Comparison of ENCODE assay signal across 15 cellular contexts in the genomic region with DNA sequence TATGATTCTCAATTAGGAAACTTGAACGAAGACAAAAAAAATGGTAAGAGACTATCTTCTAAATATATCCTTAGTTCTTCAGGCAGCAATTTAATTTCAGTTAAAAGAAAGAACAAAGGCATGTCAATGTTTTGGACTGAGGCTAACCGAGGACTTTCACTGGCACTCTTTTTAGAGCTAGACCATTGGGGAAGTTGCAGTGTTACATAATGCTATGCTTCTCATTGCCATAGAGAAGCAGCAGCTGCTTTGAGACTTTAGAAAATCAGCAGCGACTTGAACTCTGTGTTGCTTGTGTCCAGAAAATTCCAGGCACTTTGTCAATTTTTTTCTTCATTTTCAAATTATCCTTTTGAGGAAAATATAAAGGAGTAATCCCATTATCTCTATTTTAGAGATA.
"Had no signal": no experiment of that assay in that cellular context is flagged by ENCODE, and none has a peak within 500 bp of the region (broad histone marks: within the 10 kb centered on the region; RNA-seq: fewer than 3 reads in every experiment).

No MANE protein-coding gene starts in this region.

- DNase-seq: activated CD4-positive, alpha-beta T cell treated with anti-CD3 and anti-CD28 coated beads for 1 hour; activated CD4-positive, alpha-beta T cell treated with anti-CD3 and anti-CD28 coated beads, Interleukin-2, amount 50 U/mL, for 1 hour; activated CD8-positive, alpha-beta T cell treated with anti-CD3 and anti-CD28 coated beads, Interleukin-2, amount 10 ng/mL, durations not matched to agents 7 days and 5 days; activated gamma-delta T cell; aorta; effector memory CD4-positive, alpha-beta T cell; foreskin melanocyte; left ventricle myocardium inferior; stimulated activated CD4-positive, alpha-beta T cell treated with anti-CD3 and anti-CD28 coated beads, Interleukin-4, amount 100 ng/mL, for 24 hours; stimulated activated naive CD4-positive, alpha-beta T cell treated with Interleukin-2 at 50 U/mL for 16 hours; thyroid gland had no signal

- H3K27ac Mint-ChIP-seq: activated CD8-positive, alpha-beta T cell treated with anti-CD3 and anti-CD28 coated beads, Interleukin-2, amount 10 ng/mL, durations not matched to agents 7 days and 5 days; activated naive CD4-positive, alpha-beta T cell treated with anti-CD3 and anti-CD28 coated beads, Interleukin-2, amount 50 U/mL, for 24 hours; activated T-helper 1 cell treated with anti-CD3 and anti-CD28 coated beads, Interleukin-12 subunit alpha, Interleukin-12 subunit beta, Interleukin-2, Interleukin-4 antibody, amounts not matched to agents 30 ng/mL and 10 ng/mL and 1 ng/mL, durations not matched to agents 14 hours and 24 hours and 36 hours; brain; T-helper 2 cell treated with Interferon-gamma antibody and Interleukin-4, amounts not matched to agents 5 μg/mL and 100 μg/mL, for 36 hours had no signal

- H3K4me3 Mint-ChIP-seq: activated CD8-positive, alpha-beta T cell treated with anti-CD3 and anti-CD28 coated beads, Interleukin-2, amount 10 ng/mL, durations not matched to agents 7 days and 5 days; activated naive CD4-positive, alpha-beta T cell treated with anti-CD3 and anti-CD28 coated beads, Interleukin-2, amount 50 U/mL, for 24 hours; activated T-helper 1 cell treated with anti-CD3 and anti-CD28 coated beads, Interleukin-12 subunit alpha, Interleukin-12 subunit beta, Interleukin-2, Interleukin-4 antibody, amounts not matched to agents 30 ng/mL and 10 ng/mL and 1 ng/mL, durations not matched to agents 14 hours and 24 hours and 36 hours; brain; T-helper 2 cell treated with Interferon-gamma antibody and Interleukin-4, amounts not matched to agents 5 μg/mL and 100 μg/mL, for 36 hours had no signal

- H3K36me3 Mint-ChIP-seq: activated naive CD4-positive, alpha-beta T cell treated with anti-CD3 and anti-CD28 coated beads, Interleukin-2, amount 50 U/mL, for 24 hours had no signal

- H3K27me3 Mint-ChIP-seq: activated naive CD4-positive, alpha-beta T cell treated with anti-CD3 and anti-CD28 coated beads, Interleukin-2, amount 50 U/mL, for 24 hours; brain had no signal

- H3K9me3 Mint-ChIP-seq: activated naive CD4-positive, alpha-beta T cell treated with anti-CD3 and anti-CD28 coated beads, Interleukin-2, amount 50 U/mL, for 24 hours; activated T-helper 1 cell treated with anti-CD3 and anti-CD28 coated beads, Interleukin-12 subunit alpha, Interleukin-12 subunit beta, Interleukin-2, Interleukin-4 antibody, amounts not matched to agents 30 ng/mL and 10 ng/mL and 1 ng/mL, durations not matched to agents 14 hours and 24 hours and 36 hours had no signal

- H3K4me1 Mint-ChIP-seq: activated naive CD4-positive, alpha-beta T cell treated with anti-CD3 and anti-CD28 coated beads, Interleukin-2, amount 50 U/mL, for 24 hours had no signal
